6 cellular contexts compared by ENCODE assay signal in the genomic region with DNA sequence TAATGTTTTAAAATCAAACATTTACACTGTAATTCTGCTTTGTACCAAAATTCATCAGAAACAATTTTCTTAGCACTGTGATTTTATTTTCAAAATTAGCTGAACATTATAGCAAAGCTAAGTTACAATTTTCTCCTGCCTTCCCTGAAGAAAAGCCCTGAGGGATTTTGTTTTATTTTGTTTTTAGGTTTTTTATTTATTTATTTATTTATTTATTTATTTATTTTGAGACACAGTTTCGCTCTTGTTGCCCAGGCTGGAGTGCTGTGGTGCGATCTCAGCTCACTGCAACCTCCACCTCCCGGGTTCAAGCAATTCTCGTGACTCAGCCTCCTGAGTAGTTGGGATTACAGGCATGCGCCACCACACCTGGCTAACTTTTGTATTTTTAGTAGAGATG. TPM values are rescaled to one million over a fixed set of nuclear protein-coding genes. Genes with fewer than 3 reads are reported as not detected.
DNase-seq lines count a peak whose midpoint lies in the region; ATAC-seq and TF ChIP-seq lines count a peak whose summit lies in the region.
"Not testable (repeated sequence)": the region's sequence is repeated elsewhere in the genome, so short reads cannot be mapped to it uniquely, and the experiment has no call there.

No MANE protein-coding gene starts in this region.

- not testable (repeated sequence) for H3K9me3 ChIP-seq in BLaER1; HEK293 (ENCODE audit: control insufficient read depth, insufficient read depth, low read depth, low read length); heart left ventricle; upper lobe of right lung

- ATAC-seq in heart left ventricle, left lobe of liver, upper lobe of right lung: not testable (repeated sequence)

- TF ChIP-seq POLR2A in heart left ventricle (IDR thresholded peaks at IDR 0.05): not testable (repeated sequence)

- intact Hi-C loops in heart left ventricle (cut with DNase I): loop anchor here in 1 of 10 donors (10.0 kb wide), 1 partner anchor 247 kb away; no protein-coding TSS in a partner anchor
- intact Hi-C loops in upper lobe of right lung (cut with DNase I): not testable (repeated sequence)

- H3K9ac ChIP-seq in BLaER1: not testable (repeated sequence)

- H3K36me3 Mint-ChIP-seq in nephron progenitor cell (ENCODE audit: low read depth): not testable (repeated sequence)

- H3K27me3 Mint-ChIP-seq in nephron progenitor cell (ENCODE audit: low read depth, poor library complexity): not testable (repeated sequence)

- not testable (repeated sequence) for H4K20me1 ChIP-seq in BLaER1

- not testable (repeated sequence) for H3K4me3 Mint-ChIP-seq in nephron progenitor cell

- not testable (repeated sequence) for H3K27me3 ChIP-seq in BLaER1, heart left ventricle, upper lobe of right lung

- WGBS in heart left ventricle, 4 donors: 95 to 99% (median 97%) methylated on average over 5 of the region's 5 CpGs

- not testable (repeated sequence) for H3K36me3 ChIP-seq in BLaER1; HEK293 (ENCODE audit: control insufficient read depth in 2 of 2, insufficient read depth in 1 of 2, low read length in 2 of 2); heart left ventricle; upper lobe of right lung

- H3K27ac ChIP-seq in BLaER1 (peak overlapping the region; percentile 49), heart left ventricle (peak overlapping the region in 8 of 12 donors; percentile 13 to 64 (median 58))
- H3K27ac ChIP-seq in HEK293 (ENCODE audit: extremely low read depth, low read depth, low read length); upper lobe of right lung: not testable (repeated sequence)

- H3K4me1 ChIP-seq in BLaER1: peaks cover 52% of the 10 kb centered on the region
- H3K4me1 ChIP-seq in HEK293 (ENCODE audit: control insufficient read depth, insufficient read depth, low read length); heart left ventricle; upper lobe of right lung: not testable (repeated sequence)

- TF ChIP-seq CTCF in HEK293 (tag by site-specific recombination; IDR thresholded peaks at IDR 0.05); heart left ventricle (IDR thresholded peaks at IDR 0.05); nephron progenitor cell (IDR thresholded peaks at IDR 0.05); upper lobe of right lung (IDR thresholded peaks at IDR 0.05): not testable (repeated sequence)

- CTCF ChIA-PET in HEK293 (lab: Yijun Ruan, JAX): interaction anchor here (0.6 kb wide), 1 partner anchor 8 kb away, joined by 4 read pairs; no protein-coding TSS in a partner anchor

- not testable (repeated sequence) for DNase-seq in heart left ventricle, nephron progenitor cell
- DNase-seq in left lobe of liver (ENCODE audit: low spot score) (peak; percentile 16), upper lobe of right lung (peak; percentile 7)

- not testable (repeated sequence) for H3K4me1 Mint-ChIP-seq in nephron progenitor cell

- POLR2A ChIA-PET in HEK293 (lab: Yijun Ruan, JAX): not testable (repeated sequence)

- H3K27ac Mint-ChIP-seq in nephron progenitor cell: peak overlapping the region; percentile 64

- H3K4me3 ChIP-seq in BLaER1; HEK293 (ENCODE audit: low read depth, low read length); heart left ventricle; upper lobe of right lung: not testable (repeated sequence)

- H3K4me2 ChIP-seq in BLaER1: peak overlapping the region; percentile 64

- not testable (repeated sequence) for H3K9me3 Mint-ChIP-seq in nephron progenitor cell

TF ChIP-seq in HEK293, 187 proteins besides CTCF, POLR2A, EP300 and RAD21:
- TF ChIP-seq ZNF555 (tag by site-specific recombination; conservative IDR thresholded peaks at IDR 0.05) (peak; percentile 27), ZNF426 (tag by site-specific recombination; IDR thresholded peaks at IDR 0.05) (peak; percentile 46), ZBTB8A (tag by site-specific recombination; IDR thresholded peaks at IDR 0.05) (peak; percentile 37; the same call in 1 of the 2 replicates), ZNF623 (tag by site-specific recombination; IDR thresholded peaks at IDR 0.05) (peak; percentile 41), ZNF394 (tag by site-specific recombination; IDR thresholded peaks at IDR 0.05; ENCODE audit: borderline replicate concordance) (peak; percentile 68; the same call in 1 of the 2 replicates)
- TF ChIP-seq, protein P1, sequence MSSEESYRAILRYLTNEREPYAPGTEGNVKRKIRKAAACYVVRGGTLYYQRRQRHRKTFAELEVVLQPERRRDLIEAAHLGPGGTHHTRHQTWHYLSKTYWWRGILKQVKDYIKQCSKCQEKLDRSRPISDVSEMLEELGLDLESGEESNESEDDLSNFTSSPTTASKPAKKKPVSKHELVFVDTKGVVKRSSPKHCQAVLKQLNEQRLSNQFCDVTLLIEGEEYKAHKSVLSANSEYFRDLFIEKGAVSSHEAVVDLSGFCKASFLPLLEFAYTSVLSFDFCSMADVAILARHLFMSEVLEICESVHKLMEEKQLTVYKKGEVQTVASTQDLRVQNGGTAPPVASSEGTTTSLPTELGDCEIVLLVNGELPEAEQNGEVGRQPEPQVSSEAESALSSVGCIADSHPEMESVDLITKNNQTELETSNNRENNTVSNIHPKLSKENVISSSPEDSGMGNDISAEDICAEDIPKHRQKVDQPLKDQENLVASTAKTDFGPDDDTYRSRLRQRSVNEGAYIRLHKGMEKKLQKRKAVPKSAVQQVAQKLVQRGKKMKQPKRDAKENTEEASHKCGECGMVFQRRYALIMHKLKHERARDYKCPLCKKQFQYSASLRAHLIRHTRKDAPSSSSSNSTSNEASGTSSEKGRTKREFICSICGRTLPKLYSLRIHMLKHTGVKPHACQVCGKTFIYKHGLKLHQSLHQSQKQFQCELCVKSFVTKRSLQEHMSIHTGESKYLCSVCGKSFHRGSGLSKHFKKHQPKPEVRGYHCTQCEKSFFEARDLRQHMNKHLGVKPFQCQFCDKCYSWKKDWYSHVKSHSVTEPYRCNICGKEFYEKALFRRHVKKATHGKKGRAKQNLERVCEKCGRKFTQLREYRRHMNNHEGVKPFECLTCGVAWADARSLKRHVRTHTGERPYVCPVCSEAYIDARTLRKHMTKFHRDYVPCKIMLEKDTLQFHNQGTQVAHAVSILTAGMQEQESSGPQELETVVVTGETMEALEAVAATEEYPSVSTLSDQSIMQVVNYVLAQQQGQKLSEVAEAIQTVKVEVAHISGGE (tag by site-specific recombination; conservative IDR thresholded peaks at IDR 0.05; ENCODE audit: low read depth): peak; percentile 25; the same call in 1 of the 2 replicates
- TF ChIP-seq, protein P2, sequence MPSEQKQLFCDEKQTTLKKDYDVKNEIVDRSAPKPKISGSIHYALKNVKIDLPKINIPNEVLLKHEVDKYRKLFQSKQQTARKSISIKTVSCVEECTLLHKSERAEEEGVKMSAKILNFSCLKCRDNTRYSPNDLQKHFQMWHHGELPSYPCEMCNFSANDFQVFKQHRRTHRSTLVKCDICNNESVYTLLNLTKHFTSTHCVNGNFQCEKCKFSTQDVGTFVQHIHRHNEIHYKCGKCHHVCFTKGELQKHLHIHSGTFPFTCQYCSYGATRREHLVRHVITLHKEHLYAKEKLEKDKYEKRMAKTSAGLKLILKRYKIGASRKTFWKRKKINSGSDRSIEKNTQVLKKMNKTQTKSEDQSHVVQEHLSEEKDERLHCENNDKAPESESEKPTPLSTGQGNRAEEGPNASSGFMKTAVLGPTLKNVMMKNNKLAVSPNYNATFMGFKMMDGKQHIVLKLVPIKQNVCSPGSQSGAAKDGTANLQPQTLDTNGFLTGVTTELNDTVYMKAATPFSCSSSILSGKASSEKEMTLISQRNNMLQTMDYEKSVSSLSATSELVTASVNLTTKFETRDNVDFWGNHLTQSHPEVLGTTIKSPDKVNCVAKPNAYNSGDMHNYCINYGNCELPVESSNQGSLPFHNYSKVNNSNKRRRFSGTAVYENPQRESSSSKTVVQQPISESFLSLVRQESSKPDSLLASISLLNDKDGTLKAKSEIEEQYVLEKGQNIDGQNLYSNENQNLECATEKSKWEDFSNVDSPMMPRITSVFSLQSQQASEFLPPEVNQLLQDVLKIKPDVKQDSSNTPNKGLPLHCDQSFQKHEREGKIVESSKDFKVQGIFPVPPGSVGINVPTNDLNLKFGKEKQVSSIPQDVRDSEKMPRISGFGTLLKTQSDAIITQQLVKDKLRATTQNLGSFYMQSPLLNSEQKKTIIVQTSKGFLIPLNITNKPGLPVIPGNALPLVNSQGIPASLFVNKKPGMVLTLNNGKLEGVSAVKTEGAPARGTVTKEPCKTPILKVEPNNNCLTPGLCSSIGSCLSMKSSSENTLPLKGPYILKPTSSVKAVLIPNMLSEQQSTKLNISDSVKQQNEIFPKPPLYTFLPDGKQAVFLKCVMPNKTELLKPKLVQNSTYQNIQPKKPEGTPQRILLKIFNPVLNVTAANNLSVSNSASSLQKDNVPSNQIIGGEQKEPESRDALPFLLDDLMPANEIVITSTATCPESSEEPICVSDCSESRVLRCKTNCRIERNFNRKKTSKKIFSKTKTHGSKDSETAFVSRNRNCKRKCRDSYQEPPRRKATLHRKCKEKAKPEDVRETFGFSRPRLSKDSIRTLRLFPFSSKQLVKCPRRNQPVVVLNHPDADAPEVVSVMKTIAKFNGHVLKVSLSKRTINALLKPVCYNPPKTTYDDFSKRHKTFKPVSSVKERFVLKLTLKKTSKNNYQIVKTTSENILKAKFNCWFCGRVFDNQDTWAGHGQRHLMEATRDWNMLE (tag by site-specific recombination; conservative IDR thresholded peaks at IDR 0.05; ENCODE audit: low read depth): peak; percentile 52; the same call in 1 of the 2 replicates

RNA-seq across cellular contexts. Expression of a gene that starts 9.8 kb away (rescaled TPM):
- total RNA-seq in heart left ventricle (10 to 100 TPM in 8 of 9 donors, 1 to 10 TPM in 1; 9.9 to 47.3 (median 14.9) TPM), left lobe of liver (64.2 TPM), upper lobe of right lung (75.1 TPM)
- polyA plus RNA-seq in heart left ventricle: 10 to 100 TPM; 13.8 to 21.5 TPM
